In genomic region chr6:138907167-138907566, GRCh38 we compare ENCODE assay signal across 21 cellular contexts.
"Had no signal": no experiment of that assay in that cellular context is flagged by ENCODE, and none has a peak within 500 bp of the region (broad histone marks: within the 10 kb centered on the region; RNA-seq: fewer than 3 reads in every experiment).

No MANE protein-coding gene starts in this region.

- H3K4me1 ChIP-seq: foreskin keratinocyte, psoas muscle, right lobe of liver had no signal

- H3K4me2 ChIP-seq: hepatocyte had no signal

- H3K27me3 ChIP-seq: foreskin keratinocyte, hepatocyte, neutrophil, right lobe of liver had no signal

- H3K4me1 Mint-ChIP-seq: nephron progenitor cell had no signal

- DNase-seq: effector CD4-positive, alpha-beta T cell; endodermal cell; erythroblast; foreskin keratinocyte; kidney; left cardiac atrium; left ventricle myocardium superior; mesenchymal stem cell; naive thymus-derived CD4-positive, alpha-beta T cell; nephron progenitor cell; psoas muscle; retina; right lobe of liver; stimulated activated CD4-positive, alpha-beta T cell treated with anti-CD3 and anti-CD28 coated beads, Interleukin-4, amount 100 ng/mL, for 1 hour; stimulated activated CD8-positive, alpha-beta memory T cell treated with anti-CD3 and anti-CD28 coated beads, Interleukin-4, amount 100 ng/mL, for 48 hours; trophoblast cell had no signal

- H3K4me3 ChIP-seq: coronary artery, hepatocyte, lung, psoas muscle, right lobe of liver had no signal

- H3K4me3 Mint-ChIP-seq: endodermal cell; naive thymus-derived CD4-positive, alpha-beta T cell; nephron progenitor cell; stimulated activated memory B cell treated with anti-CD40 and anti-IgM and Interleukin-4, amounts not matched to agents 10 μg/mL and 1 μg/mL and 100 μg/mL, for 72 hours had no signal

- H3K79me2 ChIP-seq: hepatocyte had no signal

- H3K27ac ChIP-seq: coronary artery, foreskin keratinocyte, hepatocyte, neutrophil, psoas muscle, right lobe of liver had no signal

- H3K9me3 Mint-ChIP-seq: endodermal cell; naive thymus-derived CD4-positive, alpha-beta T cell; nephron progenitor cell; stimulated activated memory B cell treated with anti-CD40 and anti-IgM and Interleukin-4, amounts not matched to agents 10 μg/mL and 1 μg/mL and 100 μg/mL, for 72 hours had no signal

- H3K27me3 Mint-ChIP-seq: naive thymus-derived CD4-positive, alpha-beta T cell; stimulated activated memory B cell treated with anti-CD40 and anti-IgM and Interleukin-4, amounts not matched to agents 10 μg/mL and 1 μg/mL and 100 μg/mL, for 72 hours had no signal

- H3K27ac Mint-ChIP-seq: endodermal cell; nephron progenitor cell; stimulated activated memory B cell treated with anti-CD40 and anti-IgM and Interleukin-4, amounts not matched to agents 10 μg/mL and 1 μg/mL and 100 μg/mL, for 72 hours had no signal

- ATAC-seq: foreskin keratinocyte; left cardiac atrium; left ventricle myocardium superior; naive thymus-derived CD4-positive, alpha-beta T cell; psoas muscle; right lobe of liver; stimulated activated memory B cell treated with anti-CD40 and anti-IgM and Interleukin-4, amounts not matched to agents 10 μg/mL and 1 μg/mL and 100 μg/mL, for 72 hours had no signal
